In the genomic region with DNA sequence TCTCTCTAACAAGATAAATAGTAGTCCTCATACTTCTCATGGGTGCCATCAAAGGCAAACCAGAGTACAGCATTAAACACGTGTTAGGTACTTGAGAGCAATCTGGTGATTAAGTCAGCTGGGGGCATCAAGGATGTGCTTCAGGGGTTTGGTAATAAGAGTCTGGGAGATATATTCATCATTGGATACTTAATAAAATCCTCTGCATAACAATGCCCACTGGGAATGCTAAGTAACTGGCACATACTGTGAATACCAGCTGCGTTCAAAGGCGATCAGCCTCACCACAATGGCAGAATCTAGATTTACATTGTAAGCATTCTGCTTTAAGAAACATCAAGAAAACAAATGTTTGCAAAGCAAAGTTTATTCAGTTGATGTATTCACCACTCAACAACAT, we compare ENCODE assay signal across 28 cellular contexts.
DNase-seq lines count a peak whose midpoint lies in the region; ATAC-seq, FAIRE-seq and TF ChIP-seq lines count a peak whose summit lies in the region.
"Had no signal": no experiment of that assay in that cellular context is flagged by ENCODE, and none has a peak within 500 bp of the region (broad histone marks: within the 10 kb centered on the region; RNA-seq: fewer than 3 reads in every experiment).

No MANE protein-coding gene starts in this region.

- H2AK5ac ChIP-seq in H1 (ENCODE audit: low read depth, low read length), result no peak overlapping the region

- peaks cover 12% of the 10 kb centered on the region for H3K9me3 Mint-ChIP-seq in neural progenitor cell

- no peak overlapping the region for H4K5ac ChIP-seq in H1 (ENCODE audit: insufficient read length, low read depth, low read length)

- H3K56ac ChIP-seq in H1 (replicated peaks; ENCODE audit: insufficient read length, low read depth, low read length), result no peak overlapping the region

- H3K27me3 Mint-ChIP-seq in neural progenitor cell (ENCODE audit: insufficient read depth, low read depth), result no peaks in the 10 kb centered on the region

- TF ChIP-seq EP300 in H1 (IDR thresholded peaks at IDR 0.05; ENCODE audit: borderline replicate concordance in 1 of 2, low read depth in 2 of 2, low read length in 2 of 2), result no peak

- no peak overlapping the region for H3K27ac Mint-ChIP-seq in neural progenitor cell
- H3K27ac Mint-ChIP-seq: B cell; CD8-positive, alpha-beta memory T cell; HFFc6 had no signal

- 56% methylated on average over 3 of the region's 3 CpGs; no CpG with 5 or more reads in 1 of the 2 experiments for WGBS in H1 (ENCODE audit: extremely low coverage in 1 of 2, insufficient coverage in 1 of 2, insufficient read length in 1 of 2, insufficient replicate concordance in 2 of 2, low coverage in 1 of 2, low lambda C conversion rate in 2 of 2, missing lambda C conversion rate in 1 of 2), 2 experiments

- DNase-seq in NCI-H1417 (lab: John Stamatoyannopoulos, UW) (peak in 2 of 3 experiments; percentile 10 to 73), NCI-H1417 treated with DMSO at 0.1 percent for 48 hours (lab: John Stamatoyannopoulos, UW) (no peak), NCI-H2171 (lab: John Stamatoyannopoulos, UW) (peak; percentile 16), H1 (ENCODE audit: low read depth in 1 of 2, low spot score in 2 of 2) (no peak), neural progenitor cell (ENCODE audit: low spot score) (peak; percentile 17), glomerular visceral epithelial cell (ENCODE audit: extremely low spot score) (no peak), NCI-H2107 treated with DMSO at 0.1 percent for 48 hours (lab: John Stamatoyannopoulos, UW; ENCODE audit: unreplicated experiment) (no peak)
- DNase-seq: CD8-positive, alpha-beta memory T cell; DMS79 treated with DMSO at 0.1 percent for 48 hours; GF-D8; H9; HFFc6; Kasumi-1; NCI-H1105 treated with DMSO at 0.1 percent for 48 hours; NCI-H1694; NCI-H2081 treated with DMSO at 0.1 percent for 48 hours; NCI-H345; NCI-H510A treated with DMSO at 0.1 percent for 48 hours; NCI-H82; Right ventricle myocardium superior; RPMI8226 had no signal

- CTCF ChIA-PET in H1 (lab: Charles Lee; ENCODE audit: partially characterized antibody), result interaction anchor here (0.5 kb wide), 1 partner anchor 167 kb away, joined by 4 read pairs; no protein-coding TSS in a partner anchor

- H3K79me1 ChIP-seq in H1 (ENCODE audit: low read depth, low read length), result no peaks in the 10 kb centered on the region

- no peak overlapping the region for H2BK5ac ChIP-seq in H1 (ENCODE audit: low read depth, low read length)

- no peak overlapping the region for H2BK20ac ChIP-seq in H1 (ENCODE audit: low read length)

- H3K79me2 ChIP-seq in H1 (ENCODE audit: control insufficient read depth in 1 of 2, insufficient read depth in 2 of 2, low read length in 2 of 2) (no peaks in the 10 kb centered on the region), neural progenitor cell (ENCODE audit: low read depth) (peaks cover 3% of the 10 kb centered on the region)

- H4K20me1 ChIP-seq in H1 (replicated peaks in 1 of 2; ENCODE audit: control insufficient read depth in 1 of 2, insufficient read depth in 2 of 2, low read length in 2 of 2) (no peaks in the 10 kb centered on the region), neural progenitor cell (ENCODE audit: low read depth) (peaks cover 16% of the 10 kb centered on the region)

- no peak overlapping the region for H3K14ac ChIP-seq in H1 (ENCODE audit: insufficient read length)

- H3K4me1 Mint-ChIP-seq in neural progenitor cell, result peaks cover 20% of the 10 kb centered on the region
- H3K4me1 Mint-ChIP-seq: B cell; CD8-positive, alpha-beta memory T cell had no signal

- no peak overlapping the region for H3K18ac ChIP-seq in H1 (ENCODE audit: extremely low read depth, low read length)

- H3K4me1 ChIP-seq in H1 (replicated peaks in 1 of 4; ENCODE audit: control insufficient read depth in 3 of 4, insufficient read depth in 4 of 4, low read length in 3 of 4) (peaks cover 0 to 7% (median 3%) of the 10 kb centered on the region in 4 experiments; a peak in 4 of 7 replicates), neural progenitor cell (peaks cover 18% of the 10 kb centered on the region)
- H3K4me1 ChIP-seq: SJSA1 had no signal

- H3K4me2 ChIP-seq in H1 (ENCODE audit: insufficient read depth in 1 of 2, low read depth in 2 of 2, low read length in 2 of 2) (peak overlapping the region in 1 of 2 experiments; percentile 18; a peak in 1 of 4 replicates), neural progenitor cell (no peak overlapping the region)

- H3K36me3 ChIP-seq in H1 (ENCODE audit: control insufficient read depth in 2 of 4, insufficient read depth in 4 of 4, low read length in 3 of 4), result no peaks in the 10 kb centered on the region; a peak in 1 of 8 replicates
- no peaks in the 10 kb centered on the region for H3K36me3 ChIP-seq in neural progenitor cell
- H3K36me3 ChIP-seq: SJSA1 had no signal

- no peak overlapping the region for H3K23ac ChIP-seq in H1 (ENCODE audit: insufficient read length)

- H4K8ac ChIP-seq in H1 (ENCODE audit: extremely low read depth, insufficient read depth, low read length), result no peak overlapping the region

- peaks cover 7% of the 10 kb centered on the region for H3K36me3 Mint-ChIP-seq in neural progenitor cell
- H3K36me3 Mint-ChIP-seq: CD8-positive, alpha-beta memory T cell had no signal

- no peak overlapping the region for H2BK15ac ChIP-seq in H1 (ENCODE audit: low read length)

- H3K23me2 ChIP-seq in H1 (ENCODE audit: low read depth, low read length), result no peaks in the 10 kb centered on the region

- ATAC-seq in GM21786 (IDR thresholded peaks at IDR 0.05; ENCODE audit: unreplicated experiment), result no peak
- ATAC-seq: K562 had no signal

- H2AFZ ChIP-seq in H1 (ENCODE audit: low read length) (no peak overlapping the region), neural progenitor cell (replicated peaks) (no peak overlapping the region)

- H3K9me3 ChIP-seq in H1 (ENCODE audit: insufficient read depth in 2 of 2, low read depth in 1 of 2, low read length in 1 of 2) (peaks cover 4 to 8% of the 10 kb centered on the region in 2 experiments; a peak in 2 of 4 replicates), neural progenitor cell (ENCODE audit: low read depth) (no peaks in the 10 kb centered on the region)
- H3K9me3 ChIP-seq: SJSA1 had no signal

- no peak overlapping the region for H2BK12ac ChIP-seq in H1 (ENCODE audit: low read depth, low read length)

- H3K27ac ChIP-seq in H1 (ENCODE audit: low read depth, low read length), result no peak overlapping the region
- H3K27ac ChIP-seq in neural progenitor cell, result no peak overlapping the region
- H3K27ac ChIP-seq: 22Rv1, C4-2B, SJSA1 had no signal

- no peak for TF ChIP-seq RAD21 in H1 (IDR thresholded peaks at IDR 0.05 in 1 of 2, conservative IDR thresholded peaks at IDR 0.05 in 1 of 2; ENCODE audit: low read depth in 2 of 2, low read length in 2 of 2)

- no peak overlapping the region for H3K4me3 Mint-ChIP-seq in neural progenitor cell
- H3K4me3 Mint-ChIP-seq: B cell; CD8-positive, alpha-beta memory T cell; H9; HFFc6 had no signal

- H3K9ac ChIP-seq in H1 (replicated peaks in 1 of 4; ENCODE audit: extremely low read depth in 1 of 4, low read depth in 3 of 4, low read length in 3 of 4) (no peak overlapping the region), neural progenitor cell (no peak overlapping the region)

- H3K27me3 ChIP-seq in H1 (replicated peaks in 1 of 4; ENCODE audit: control insufficient read depth in 3 of 4, extremely low read depth in 1 of 4, insufficient read depth in 3 of 4, low read length in 3 of 4) (no peaks in the 10 kb centered on the region), neural progenitor cell (no peaks in the 10 kb centered on the region)
- H3K27me3 ChIP-seq: SJSA1 had no signal

- H2BK120ac ChIP-seq in H1 (replicated peaks; ENCODE audit: low read depth, low read length), result no peak overlapping the region

- H3K4me3 ChIP-seq in H1 (ENCODE audit: extremely low read depth in 1 of 4, insufficient read depth in 2 of 4, low read depth in 3 of 4, low read length in 4 of 4) (no peak overlapping the region), neural progenitor cell (no peak overlapping the region)
- H3K4me3 ChIP-seq: K562, SJSA1 had no signal

- H3K4ac ChIP-seq in H1 (replicated peaks; ENCODE audit: insufficient read length, low read depth, low read length), result no peak overlapping the region

- H3F3A ChIP-seq in neural progenitor cell (ENCODE audit: low read depth), result peaks cover 18% of the 10 kb centered on the region

- no peak overlapping the region for H4K91ac ChIP-seq in H1 (replicated peaks; ENCODE audit: insufficient read length, low read length)

- FAIRE-seq in H1 (lab: Jason Lieb, UNC), result peak; percentile 84
- FAIRE-seq: GM12891, K562 had no signal

- no peak for TF ChIP-seq POLR2A in H1 (IDR thresholded peaks at IDR 0.05; ENCODE audit: control extremely low read depth in 1 of 2, low read depth in 2 of 2, low read length in 2 of 2)

- POLR2A ChIA-PET in H1 (lab: Charles Lee; ENCODE audit: partially characterized antibody), result no interaction called here

- no peak for TF ChIP-seq CTCF in H1 (IDR thresholded peaks at IDR 0.05; ENCODE audit: control extremely low read depth in 1 of 3, insufficient read depth in 1 of 3, low read depth in 1 of 3, low read length in 3 of 3)
- TF ChIP-seq CTCF in neural progenitor cell (IDR thresholded peaks at IDR 0.05), result no peak

TF ChIP-seq in H1, 55 proteins besides CTCF, POLR2A, EP300 and RAD21 (continues in another document):
- TF ChIP-seq ZNF274 (IDR thresholded peaks at IDR 0.05; ENCODE audit: borderline replicate concordance, extremely low read depth, low read length), result no peak
- TF ChIP-seq TEAD4 (IDR thresholded peaks at IDR 0.05; ENCODE audit: low read depth, low read length), result peak; percentile 63; the same call in 1 of the 2 replicates
- no peak for TF ChIP-seq NRF1 (IDR thresholded peaks at IDR 0.05; ENCODE audit: low read depth, low read length)
- TF ChIP-seq NANOG (IDR thresholded peaks at IDR 0.05; ENCODE audit: insufficient read depth, low read depth, low read length, poor library complexity, severe bottlenecking), result peak; percentile 26

Comparison
In these comparisons a context has a peak if more than half of its experiments do, and no peak if none do; other contexts are left out.
1. DNase-seq: peak in NCI-H1417 (2 of 3), NCI-H2171 (single experiment) and neural progenitor cell (single experiment); none in NCI-H1417 treated with DMSO at 0.1 percent for 48 hours (single experiment), H1 (0 of 2), glomerular visceral epithelial cell (single experiment) and NCI-H2107 treated with DMSO at 0.1 percent for 48 hours (single experiment).